Comparison of ENCODE assay signal across 28 cellular contexts in the genomic region with DNA sequence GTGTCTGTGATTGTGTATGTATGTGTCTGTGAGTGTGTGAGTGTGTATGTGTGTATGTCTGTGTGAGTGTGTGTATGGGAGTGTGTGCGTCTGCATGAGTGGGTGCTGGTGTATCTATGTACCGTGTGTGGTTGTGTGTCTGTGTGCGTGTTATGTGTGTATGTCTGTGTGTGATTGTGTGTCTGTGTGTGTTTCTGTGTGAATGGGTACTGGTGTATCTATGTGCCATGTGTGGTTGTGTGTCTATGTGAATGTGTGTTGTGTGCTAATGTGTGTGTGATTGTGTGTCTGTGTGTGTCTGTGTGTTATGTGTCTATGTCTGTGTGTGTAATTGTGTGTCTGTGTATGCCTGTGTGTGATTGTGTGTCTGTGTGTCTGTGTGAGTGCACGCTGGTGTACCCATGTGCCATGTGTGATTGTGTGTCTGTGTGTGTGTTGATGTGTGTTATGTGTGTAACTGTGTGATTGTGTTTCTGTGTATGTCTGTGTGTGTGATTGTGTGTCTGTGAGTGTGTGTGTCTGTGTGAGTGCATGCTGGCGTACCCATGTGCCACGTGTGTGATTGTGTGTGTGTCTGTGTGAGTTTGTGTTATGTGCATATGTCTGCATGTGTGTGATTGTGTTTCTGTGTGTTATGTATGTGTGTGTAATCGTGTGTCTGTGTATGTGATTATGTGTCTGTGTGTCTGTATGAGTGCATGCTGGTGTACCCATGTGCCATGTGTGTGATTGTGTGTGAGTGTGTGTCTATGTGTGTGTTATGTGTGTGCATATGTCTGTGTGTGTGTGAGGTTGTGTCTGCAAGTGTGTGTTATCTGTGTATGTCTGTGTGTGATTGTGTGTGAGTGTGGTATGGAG. TPM values are rescaled to one million over a fixed set of nuclear protein-coding genes. Genes with fewer than 3 reads are reported as not detected.
"Had no signal": no experiment of that assay in that cellular context is flagged by ENCODE, and none has a peak within 500 bp of the region (broad histone marks: within the 10 kb centered on the region; RNA-seq: fewer than 3 reads in every experiment).

No MANE protein-coding gene starts in this region.

- H3K79me2 ChIP-seq: hepatocyte had no signal

- H3K27me3 ChIP-seq: body of pancreas, colonic mucosa, pancreas had no signal

- H3K36me3 ChIP-seq: cardiac muscle cell, colonic mucosa, gastrocnemius medialis, neutrophil, pancreas, prostate gland, sigmoid colon, thoracic aorta had no signal

- H3K27ac ChIP-seq: body of pancreas, cardiac muscle cell, colonic mucosa, dorsolateral prefrontal cortex, gastrocnemius medialis, hepatocyte, neutrophil, pancreas, prostate gland, sigmoid colon, thoracic aorta had no signal

- H3K9me3 ChIP-seq: body of pancreas, colonic mucosa, gastrocnemius medialis, neutrophil, pancreas, prostate gland, sigmoid colon, thoracic aorta had no signal

- H3K4me3 ChIP-seq: body of pancreas, cardiac muscle cell, colonic mucosa, dorsolateral prefrontal cortex, gastrocnemius medialis, hepatocyte, pancreas, prostate gland, sigmoid colon, thoracic aorta had no signal

- H3K4me1 ChIP-seq: body of pancreas, colonic mucosa, gastrocnemius medialis, pancreas, prostate gland, sigmoid colon had no signal

- H2AFZ ChIP-seq: hepatocyte had no signal

- FAIRE-seq: pancreas, small intestine had no signal

- ATAC-seq: activated CD8-positive, alpha-beta T cell treated with anti-CD3 and anti-CD28 coated beads for 36 hours; body of pancreas; gastrocnemius medialis; left cardiac atrium; left ventricle myocardium superior; pancreas; stimulated activated effector memory CD8-positive, alpha-beta T cell treated with anti-CD3 and anti-CD28 coated beads, Interleukin-12 subunit alpha, Interleukin-12 subunit beta, amount 100 ng/mL, for 72 hours had no signal

- DNase-seq: activated CD4-positive, alpha-beta T cell treated with anti-CD3 and anti-CD28 coated beads, Interleukin-2, amount 50 U/mL, for 1 hour; activated CD8-positive, alpha-beta T cell treated with anti-CD3 and anti-CD28 coated beads for 36 hours; activated naive CD4-positive, alpha-beta T cell treated with Interleukin-2 at 50 U/mL for 16 hours; activated T-cell treated with anti-CD3 and anti-CD28 coated beads, Interleukin-2, amount 50 U/mL, for 48 hours; anterior cingulate cortex; body of pancreas; cerebellar nuclear complex; colonic mucosa; dorsolateral prefrontal cortex; effector memory CD4-positive, alpha-beta T cell; gastrocnemius medialis; glutamatergic neuron; islet precursor cell; left cardiac atrium; left ventricle myocardium superior; pancreas; retina; sigmoid colon; small intestine; stimulated activated CD4-positive, alpha-beta T cell treated with anti-CD3 and anti-CD28 coated beads, Interleukin-4, amount 100 ng/mL, for 24 hours; T1000 had no signal

- H3K4me2 ChIP-seq: hepatocyte had no signal

RNA-seq across cellular contexts. Expression of gene CACNA1I, which starts 6.8 kb away (rescaled TPM):
- total RNA-seq: gastrocnemius medialis, left ventricle myocardium superior, lung microvascular endothelial cell had no signal
